Comparison of ENCODE assay signal across 1 cellular context in the genomic region with DNA sequence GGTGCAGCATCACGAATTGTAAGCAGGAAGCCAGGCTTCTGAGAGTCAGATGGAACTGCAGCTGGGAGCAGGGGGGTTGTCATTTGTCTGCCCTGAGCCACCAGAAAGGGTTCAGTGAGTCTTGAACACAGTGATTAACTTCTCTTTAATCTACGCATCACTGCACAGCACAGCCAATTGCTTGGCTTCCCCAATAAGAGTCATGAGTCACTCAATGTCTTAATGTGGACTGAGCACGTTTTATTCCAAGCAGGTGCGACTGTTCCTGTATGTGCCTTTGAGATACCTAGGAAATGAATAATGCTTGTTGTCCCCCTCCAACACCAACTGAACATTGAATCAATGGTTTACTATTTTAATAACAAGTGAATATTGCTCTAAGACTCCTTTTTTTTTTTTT.
TF ChIP-seq lines count a peak whose summit lies in the region.

No MANE protein-coding gene starts in this region.

TF ChIP-seq in H1, 55 proteins besides CTCF, POLR2A, EP300 and RAD21 (continued from another document):
- TF ChIP-seq, protein P1, sequence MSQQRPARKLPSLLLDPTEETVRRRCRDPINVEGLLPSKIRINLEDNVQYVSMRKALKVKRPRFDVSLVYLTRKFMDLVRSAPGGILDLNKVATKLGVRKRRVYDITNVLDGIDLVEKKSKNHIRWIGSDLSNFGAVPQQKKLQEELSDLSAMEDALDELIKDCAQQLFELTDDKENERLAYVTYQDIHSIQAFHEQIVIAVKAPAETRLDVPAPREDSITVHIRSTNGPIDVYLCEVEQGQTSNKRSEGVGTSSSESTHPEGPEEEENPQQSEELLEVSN (IDR thresholded peaks at IDR 0.05), result no peak
- no peak for TF ChIP-seq SP4 (IDR thresholded peaks at IDR 0.05; ENCODE audit: low read length)
- no peak for TF ChIP-seq BACH1 (IDR thresholded peaks at IDR 0.05; ENCODE audit: low read length)
- no peak for TF ChIP-seq RBBP5 (IDR thresholded peaks at IDR 0.05; ENCODE audit: borderline replicate concordance, low read depth, low read length)
- no peak for TF ChIP-seq SRF (IDR thresholded peaks at IDR 0.05; ENCODE audit: low read depth, low read length)
- TF ChIP-seq ZNF274 (IDR thresholded peaks at IDR 0.05; ENCODE audit: borderline replicate concordance, extremely low read depth, low read length), result no peak
- TF ChIP-seq YY1 (IDR thresholded peaks at IDR 0.05; ENCODE audit: low read depth, low read length), result no peak
- TF ChIP-seq RFX5 (IDR thresholded peaks at IDR 0.05; ENCODE audit: borderline replicate concordance, low read depth, low read length), result no peak
- TF ChIP-seq KDM5A (IDR thresholded peaks at IDR 0.05; ENCODE audit: low read length), result no peak
- no peak for TF ChIP-seq GTF2F1 (IDR thresholded peaks at IDR 0.05; ENCODE audit: borderline replicate concordance, low read depth, low read length)
- TF ChIP-seq CTBP2 (IDR thresholded peaks at IDR 0.05; ENCODE audit: borderline replicate concordance, insufficient read depth, insufficient read length, low read length), result no peak
- TF ChIP-seq TAF1 (IDR thresholded peaks at IDR 0.05; ENCODE audit: low read depth, low read length), result no peak
- no peak for TF ChIP-seq SP1 (IDR thresholded peaks at IDR 0.05; ENCODE audit: low read depth, low read length)
